In genomic region chr4:176276710-176277109, GRCh38 we compare ENCODE assay signal across 2 cellular contexts.
TF ChIP-seq lines count a peak whose summit lies in the region.

No MANE protein-coding gene starts in this region.

TF ChIP-seq in IMR-90, 13 proteins besides CTCF, POLR2A, EP300 and RAD21:
- no peak for TF ChIP-seq SMC3 (IDR thresholded peaks at IDR 0.05; ENCODE audit: low read depth, low read length)
- TF ChIP-seq RCOR1 (IDR thresholded peaks at IDR 0.05; ENCODE audit: insufficient replicate concordance, low read length), result no peak
- no peak for TF ChIP-seq CHD1 (IDR thresholded peaks at IDR 0.05; ENCODE audit: low read depth, low read length)
- TF ChIP-seq FOS (IDR thresholded peaks at IDR 0.05; ENCODE audit: low read depth, low read length), result no peak
- no peak for TF ChIP-seq MXI1 (IDR thresholded peaks at IDR 0.05; ENCODE audit: borderline replicate concordance, low read depth, low read length)
- TF ChIP-seq USF2 (IDR thresholded peaks at IDR 0.05; ENCODE audit: low read depth, low read length), result no peak
- no peak for TF ChIP-seq BHLHE40 (IDR thresholded peaks at IDR 0.05; ENCODE audit: low read depth, low read length)
- no peak for TF ChIP-seq CEBPB (IDR thresholded peaks at IDR 0.05; ENCODE audit: low read depth, low read length)
- TF ChIP-seq ELK1 (IDR thresholded peaks at IDR 0.05; ENCODE audit: borderline replicate concordance, low read depth, low read length), result no peak
- TF ChIP-seq NFE2L2 (IDR thresholded peaks at IDR 0.05; ENCODE audit: low read depth, low read length), result no peak
- no peak for TF ChIP-seq RFX5 (IDR thresholded peaks at IDR 0.05; ENCODE audit: low read depth, low read length)
- TF ChIP-seq MAZ (IDR thresholded peaks at IDR 0.05; ENCODE audit: borderline replicate concordance, low read depth, low read length), result no peak
TF ChIP-seq in IMR-90: peak in this region for 0.

TF ChIP-seq in K562, 482 proteins besides CTCF, POLR2A, EP300 and RAD21:
- no peak for TF ChIP-seq RBM25 (IDR thresholded peaks at IDR 0.05; ENCODE audit: low read depth, low read length, severe bottlenecking)
- TF ChIP-seq MAFG (tag; conservative IDR thresholded peaks at IDR 0.05), result no peak
- TF ChIP-seq PHB (CRISPR knock-in tag; IDR thresholded peaks at IDR 0.05), result no peak
- TF ChIP-seq ZNF766 (CRISPR knock-in tag; conservative IDR thresholded peaks at IDR 0.05), result no peak
TF ChIP-seq in K562: peak in this region for 0.
